8 cellular contexts compared by ENCODE assay signal in genomic region chr4:113468165-113469022, GRCh38.
DNase-seq lines count a peak whose midpoint lies in the region; ATAC-seq and TF ChIP-seq lines count a peak whose summit lies in the region.

No MANE protein-coding gene starts in this region.

- ATAC-seq in activated naive CD4-positive, alpha-beta T cell treated with anti-CD3 and anti-CD28 coated beads, Interleukin-2, amount 50 U/mL, for 72 hours: peak; percentile 97 to 98

- TF ChIP-seq CTCF in AG09319 (IDR thresholded peaks at IDR 0.05; ENCODE audit: low read depth, low read length): no peak
- no peak for TF ChIP-seq CTCF in cardiac muscle cell (IDR thresholded peaks at IDR 0.05; ENCODE audit: low read depth, low read length)
- no peak for TF ChIP-seq CTCF in progenitor cell of endocrine pancreas (IDR thresholded peaks at IDR 0.05; ENCODE audit: unreplicated experiment)

- H3K9me3 ChIP-seq in HUES48 (ENCODE audit: control insufficient read depth, insufficient read depth, low read length) (no peaks in the 10 kb centered on the region), cardiac muscle cell (ENCODE audit: low read depth) (no peaks in the 10 kb centered on the region)

- H3K4me1 ChIP-seq in HUES48 (ENCODE audit: control insufficient read depth, insufficient read depth, low read length) (peaks cover 29% of the 10 kb centered on the region), cardiac muscle cell (ENCODE audit: low read depth) (no peaks in the 10 kb centered on the region)

- H3K27me3 ChIP-seq in HUES48 (ENCODE audit: control insufficient read depth, insufficient read depth, low read length): no peaks in the 10 kb centered on the region
- H3K27me3 ChIP-seq in cardiac muscle cell: no peaks in the 10 kb centered on the region

- H3K9ac ChIP-seq in HUES48 (ENCODE audit: low read depth, low read length): peak overlapping the region; percentile 49; the same call in 1 of the 2 replicates

- peaks cover 7% of the 10 kb centered on the region for H3K4me1 Mint-ChIP-seq in progenitor cell of endocrine pancreas (ENCODE audit: low read depth)

- no peaks in the 10 kb centered on the region for H3K36me3 ChIP-seq in HUES48 (ENCODE audit: control insufficient read depth, insufficient read depth, low read length)
- H3K36me3 ChIP-seq in cardiac muscle cell: peaks cover 6% of the 10 kb centered on the region

- H3K9me3 Mint-ChIP-seq in activated naive CD4-positive, alpha-beta T cell treated with anti-CD3 and anti-CD28 coated beads, Interleukin-2, amount 50 U/mL, for 72 hours: peaks cover 0 to 20% of the 10 kb centered on the region in 2 donors
- H3K9me3 Mint-ChIP-seq in progenitor cell of endocrine pancreas (ENCODE audit: low read depth): no peaks in the 10 kb centered on the region

- H3K36me3 Mint-ChIP-seq in activated naive CD4-positive, alpha-beta T cell treated with anti-CD3 and anti-CD28 coated beads, Interleukin-2, amount 50 U/mL, for 72 hours: peaks cover 7 to 35% of the 10 kb centered on the region in 2 donors
- H3K36me3 Mint-ChIP-seq in progenitor cell of endocrine pancreas (ENCODE audit: insufficient read depth): peaks cover 22% of the 10 kb centered on the region

- H3K27ac Mint-ChIP-seq in activated naive CD4-positive, alpha-beta T cell treated with anti-CD3 and anti-CD28 coated beads, Interleukin-2, amount 50 U/mL, for 72 hours: peak overlapping the region in 1 of 2 donors; percentile 89
- H3K27ac Mint-ChIP-seq in progenitor cell of endocrine pancreas: peak overlapping the region; percentile 51

- peak; percentile 98 for DNase-seq in AG09319 (ENCODE audit: extremely low read depth, low read depth)
- no peak for DNase-seq in activated naive CD4-positive, alpha-beta T cell treated with anti-CD3 and anti-CD28 coated beads, Interleukin-2, amount 50 U/mL, for 72 hours (ENCODE audit: low spot score in 2 of 2)
- peak; percentile 43 to 99 for DNase-seq in cardiac muscle cell (ENCODE audit: low read depth in 1 of 2, low spot score in 1 of 2)
- no peak for DNase-seq in progenitor cell of endocrine pancreas (ENCODE audit: low spot score, unreplicated experiment)
- no peak for DNase-seq in globus pallidus (ENCODE audit: low spot score)
- no peak for DNase-seq in NCI-H2107 (lab: John Stamatoyannopoulos, UW)
- DNase-seq in HUDEP-2 (lab: John Stamatoyannopoulos, UW; ENCODE audit: unreplicated experiment in 76 of 76): no peak

- H3K4me3 Mint-ChIP-seq in progenitor cell of endocrine pancreas (ENCODE audit: low read depth): no peak overlapping the region

- no peaks in the 10 kb centered on the region for H3K27me3 Mint-ChIP-seq in progenitor cell of endocrine pancreas

- H3K27ac ChIP-seq in HUES48 (ENCODE audit: low read depth, low read length) (peak overlapping the region; percentile 91), cardiac muscle cell (peak overlapping the region; percentile 41)

- H3K4me3 ChIP-seq in HUES48 (ENCODE audit: low read depth, low read length) (no peak overlapping the region), cardiac muscle cell (no peak overlapping the region)

Comparison
In these comparisons a context has a peak if more than half of its experiments do, and no peak if none do; other contexts are left out.
1. DNase-seq: peak in AG09319 (single experiment) and cardiac muscle cell (2 of 2); none in activated naive CD4-positive, alpha-beta T cell treated with anti-CD3 and anti-CD28 coated beads, Interleukin-2, amount 50 U/mL, for 72 hours (0 of 2), progenitor cell of endocrine pancreas (single experiment), globus pallidus (single experiment), NCI-H2107 (single experiment) and HUDEP-2 (0 of 76).